Comparison of ENCODE assay signal across 1 cellular context in genomic region chr2:100992262-100992661, GRCh38.
A peak's percentile ranks its signal among the peaks of the same experiment; 100 is the strongest.
TF ChIP-seq lines count a peak whose summit lies in the region.

No MANE protein-coding gene starts in this region.

TF ChIP-seq in K562, 482 proteins besides CTCF, POLR2A, EP300 and RAD21:
- peak; percentile 74; the same call in 1 of the 2 replicates for TF ChIP-seq EHMT2 (IDR thresholded peaks at IDR 0.05)
- TF ChIP-seq NR1H2 (CRISPR knock-in tag; IDR thresholded peaks at IDR 0.05): no peak
- 0 out of 2 replicates have a peak, but pooled peaks have one; percentile 55 for TF ChIP-seq L3MBTL2 (IDR thresholded peaks at IDR 0.05)
- TF ChIP-seq PATZ1 (CRISPR knock-in tag; IDR thresholded peaks at IDR 0.05; ENCODE audit: borderline replicate concordance): no peak
- peak; percentile 73; the same call in 1 of the 2 replicates for TF ChIP-seq MIER1 (IDR thresholded peaks at IDR 0.05; ENCODE audit: low read depth)
- 0 out of 2 replicates have a peak, but pooled peaks have one; percentile 40 for TF ChIP-seq REST (CRISPR knock-in tag; IDR thresholded peaks at IDR 0.05; ENCODE audit: low read depth)
- TF ChIP-seq MAFG (tag; conservative IDR thresholded peaks at IDR 0.05): no peak
